In the genomic region with DNA sequence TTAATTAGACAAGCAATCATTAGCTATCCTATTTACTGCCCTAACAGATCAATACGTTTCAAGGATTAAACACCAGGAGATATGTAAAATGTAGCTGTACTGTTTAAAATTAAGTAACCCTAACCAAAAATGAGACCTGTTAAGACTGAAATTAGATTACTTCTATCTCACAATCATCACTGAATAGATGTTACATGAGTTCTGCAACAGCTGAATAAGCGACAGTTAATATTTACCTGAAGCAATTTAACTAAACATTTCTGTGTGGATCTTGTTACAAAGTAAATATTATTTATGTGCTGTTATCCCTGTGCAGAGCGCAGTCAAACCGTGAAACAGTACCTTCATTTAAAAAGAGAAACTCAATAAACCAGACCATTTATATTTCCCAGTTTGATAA, we compare ENCODE assay signal across 1 cellular context.
TF ChIP-seq lines count a peak whose summit lies in the region.

No MANE protein-coding gene starts in this region.

TF ChIP-seq in HepG2, 621 proteins besides CTCF, POLR2A, EP300 and RAD21 (continued from another document and continues in another):
- TF ChIP-seq, protein P1, sequence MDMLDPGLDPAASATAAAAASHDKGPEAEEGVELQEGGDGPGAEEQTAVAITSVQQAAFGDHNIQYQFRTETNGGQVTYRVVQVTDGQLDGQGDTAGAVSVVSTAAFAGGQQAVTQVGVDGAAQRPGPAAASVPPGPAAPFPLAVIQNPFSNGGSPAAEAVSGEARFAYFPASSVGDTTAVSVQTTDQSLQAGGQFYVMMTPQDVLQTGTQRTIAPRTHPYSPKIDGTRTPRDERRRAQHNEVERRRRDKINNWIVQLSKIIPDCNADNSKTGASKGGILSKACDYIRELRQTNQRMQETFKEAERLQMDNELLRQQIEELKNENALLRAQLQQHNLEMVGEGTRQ (IDR thresholded peaks at IDR 0.05; ENCODE audit: low read depth, low read length): no peak
- TF ChIP-seq, protein P1 (CRISPR knock-in tag; IDR thresholded peaks at IDR 0.05; ENCODE audit: borderline replicate concordance): no peak
- TF ChIP-seq ZNF580 (CRISPR knock-in tag; IDR thresholded peaks at IDR 0.05; ENCODE audit: borderline replicate concordance, low read depth): no peak
- no peak for TF ChIP-seq ZNF501 (CRISPR knock-in tag; IDR thresholded peaks at IDR 0.05)
- TF ChIP-seq, protein P2, sequence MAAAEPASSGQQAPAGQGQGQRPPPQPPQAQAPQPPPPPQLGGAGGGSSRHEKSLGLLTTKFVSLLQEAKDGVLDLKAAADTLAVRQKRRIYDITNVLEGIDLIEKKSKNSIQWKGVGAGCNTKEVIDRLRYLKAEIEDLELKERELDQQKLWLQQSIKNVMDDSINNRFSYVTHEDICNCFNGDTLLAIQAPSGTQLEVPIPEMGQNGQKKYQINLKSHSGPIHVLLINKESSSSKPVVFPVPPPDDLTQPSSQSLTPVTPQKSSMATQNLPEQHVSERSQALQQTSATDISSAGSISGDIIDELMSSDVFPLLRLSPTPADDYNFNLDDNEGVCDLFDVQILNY (CRISPR knock-in tag; conservative IDR thresholded peaks at IDR 0.05): no peak
- TF ChIP-seq MAFF (IDR thresholded peaks at IDR 0.05; ENCODE audit: low read depth, low read length): no peak
- TF ChIP-seq NFIB (CRISPR knock-in tag; IDR thresholded peaks at IDR 0.05; ENCODE audit: borderline replicate concordance): no peak
- no peak for TF ChIP-seq TMF1 (CRISPR knock-in tag; IDR thresholded peaks at IDR 0.05; ENCODE audit: low read depth)
- TF ChIP-seq KDM5B (CRISPR knock-in tag; IDR thresholded peaks at IDR 0.05; ENCODE audit: borderline replicate concordance): no peak
- no peak for TF ChIP-seq ZFP36 (IDR thresholded peaks at IDR 0.05; ENCODE audit: borderline replicate concordance, low read depth, low read length, partially characterized antibody)
- 0 out of 2 replicates have a peak, but pooled peaks have one; percentile 10 for TF ChIP-seq RARA (CRISPR knock-in tag; IDR thresholded peaks at IDR 0.05)
- TF ChIP-seq TBP (CRISPR knock-in tag; IDR thresholded peaks at IDR 0.05): no peak
- TF ChIP-seq, protein P3, sequence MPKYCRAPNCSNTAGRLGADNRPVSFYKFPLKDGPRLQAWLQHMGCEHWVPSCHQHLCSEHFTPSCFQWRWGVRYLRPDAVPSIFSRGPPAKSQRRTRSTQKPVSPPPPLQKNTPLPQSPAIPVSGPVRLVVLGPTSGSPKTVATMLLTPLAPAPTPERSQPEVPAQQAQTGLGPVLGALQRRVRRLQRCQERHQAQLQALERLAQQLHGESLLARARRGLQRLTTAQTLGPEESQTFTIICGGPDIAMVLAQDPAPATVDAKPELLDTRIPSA (CRISPR knock-in tag; IDR thresholded peaks at IDR 0.05; ENCODE audit: borderline replicate concordance): no peak
- TF ChIP-seq ZNF710 (CRISPR knock-in tag; IDR thresholded peaks at IDR 0.05; ENCODE audit: borderline replicate concordance): no peak
- peak; percentile 65 for TF ChIP-seq ZGPAT (CRISPR knock-in tag; IDR thresholded peaks at IDR 0.05)
- TF ChIP-seq TCF12 (IDR thresholded peaks at IDR 0.05): no peak
- no peak for TF ChIP-seq TCF12 (CRISPR knock-in tag; IDR thresholded peaks at IDR 0.05)
- no peak for TF ChIP-seq ZNF343 (CRISPR knock-in tag; IDR thresholded peaks at IDR 0.05)
- TF ChIP-seq ZNF451 (CRISPR knock-in tag; IDR thresholded peaks at IDR 0.05): no peak
- no peak for TF ChIP-seq ZNF333 (CRISPR knock-in tag; IDR thresholded peaks at IDR 0.05; ENCODE audit: borderline replicate concordance)
- 0 out of 2 replicates have a peak, but pooled peaks have one; percentile 32 for TF ChIP-seq NAIF1 (CRISPR knock-in tag; IDR thresholded peaks at IDR 0.05; ENCODE audit: borderline replicate concordance)
- TF ChIP-seq, protein P4, sequence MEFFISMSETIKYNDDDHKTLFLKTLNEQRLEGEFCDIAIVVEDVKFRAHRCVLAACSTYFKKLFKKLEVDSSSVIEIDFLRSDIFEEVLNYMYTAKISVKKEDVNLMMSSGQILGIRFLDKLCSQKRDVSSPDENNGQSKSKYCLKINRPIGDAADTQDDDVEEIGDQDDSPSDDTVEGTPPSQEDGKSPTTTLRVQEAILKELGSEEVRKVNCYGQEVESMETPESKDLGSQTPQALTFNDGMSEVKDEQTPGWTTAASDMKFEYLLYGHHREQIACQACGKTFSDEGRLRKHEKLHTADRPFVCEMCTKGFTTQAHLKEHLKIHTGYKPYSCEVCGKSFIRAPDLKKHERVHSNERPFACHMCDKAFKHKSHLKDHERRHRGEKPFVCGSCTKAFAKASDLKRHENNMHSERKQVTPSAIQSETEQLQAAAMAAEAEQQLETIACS (CRISPR knock-in tag; IDR thresholded peaks at IDR 0.05): no peak
- peak; percentile 80 for TF ChIP-seq MIXL1 (CRISPR knock-in tag; IDR thresholded peaks at IDR 0.05)
- TF ChIP-seq FOXJ3 (CRISPR knock-in tag; IDR thresholded peaks at IDR 0.05; ENCODE audit: borderline replicate concordance): 0 out of 2 replicates have a peak, but pooled peaks have one; percentile 56
- no peak for TF ChIP-seq ZNF296 (CRISPR knock-in tag; conservative IDR thresholded peaks at IDR 0.05)
- no peak for TF ChIP-seq ZNF362 (CRISPR knock-in tag; IDR thresholded peaks at IDR 0.05; ENCODE audit: borderline replicate concordance)
- no peak for TF ChIP-seq SRSF9 (IDR thresholded peaks at IDR 0.05; ENCODE audit: borderline replicate concordance, insufficient read depth, low read depth, low read length, poor library complexity, severe bottlenecking)
- TF ChIP-seq REPIN1 (CRISPR knock-in tag; IDR thresholded peaks at IDR 0.05; ENCODE audit: borderline replicate concordance, low read depth): no peak
- peak; percentile 85 for TF ChIP-seq HHEX (CRISPR knock-in tag; IDR thresholded peaks at IDR 0.05)
- TF ChIP-seq ZNF44 (CRISPR knock-in tag; IDR thresholded peaks at IDR 0.05): no peak
- TF ChIP-seq GZF1 (CRISPR knock-in tag; IDR thresholded peaks at IDR 0.05): no peak
- TF ChIP-seq, protein P5, sequence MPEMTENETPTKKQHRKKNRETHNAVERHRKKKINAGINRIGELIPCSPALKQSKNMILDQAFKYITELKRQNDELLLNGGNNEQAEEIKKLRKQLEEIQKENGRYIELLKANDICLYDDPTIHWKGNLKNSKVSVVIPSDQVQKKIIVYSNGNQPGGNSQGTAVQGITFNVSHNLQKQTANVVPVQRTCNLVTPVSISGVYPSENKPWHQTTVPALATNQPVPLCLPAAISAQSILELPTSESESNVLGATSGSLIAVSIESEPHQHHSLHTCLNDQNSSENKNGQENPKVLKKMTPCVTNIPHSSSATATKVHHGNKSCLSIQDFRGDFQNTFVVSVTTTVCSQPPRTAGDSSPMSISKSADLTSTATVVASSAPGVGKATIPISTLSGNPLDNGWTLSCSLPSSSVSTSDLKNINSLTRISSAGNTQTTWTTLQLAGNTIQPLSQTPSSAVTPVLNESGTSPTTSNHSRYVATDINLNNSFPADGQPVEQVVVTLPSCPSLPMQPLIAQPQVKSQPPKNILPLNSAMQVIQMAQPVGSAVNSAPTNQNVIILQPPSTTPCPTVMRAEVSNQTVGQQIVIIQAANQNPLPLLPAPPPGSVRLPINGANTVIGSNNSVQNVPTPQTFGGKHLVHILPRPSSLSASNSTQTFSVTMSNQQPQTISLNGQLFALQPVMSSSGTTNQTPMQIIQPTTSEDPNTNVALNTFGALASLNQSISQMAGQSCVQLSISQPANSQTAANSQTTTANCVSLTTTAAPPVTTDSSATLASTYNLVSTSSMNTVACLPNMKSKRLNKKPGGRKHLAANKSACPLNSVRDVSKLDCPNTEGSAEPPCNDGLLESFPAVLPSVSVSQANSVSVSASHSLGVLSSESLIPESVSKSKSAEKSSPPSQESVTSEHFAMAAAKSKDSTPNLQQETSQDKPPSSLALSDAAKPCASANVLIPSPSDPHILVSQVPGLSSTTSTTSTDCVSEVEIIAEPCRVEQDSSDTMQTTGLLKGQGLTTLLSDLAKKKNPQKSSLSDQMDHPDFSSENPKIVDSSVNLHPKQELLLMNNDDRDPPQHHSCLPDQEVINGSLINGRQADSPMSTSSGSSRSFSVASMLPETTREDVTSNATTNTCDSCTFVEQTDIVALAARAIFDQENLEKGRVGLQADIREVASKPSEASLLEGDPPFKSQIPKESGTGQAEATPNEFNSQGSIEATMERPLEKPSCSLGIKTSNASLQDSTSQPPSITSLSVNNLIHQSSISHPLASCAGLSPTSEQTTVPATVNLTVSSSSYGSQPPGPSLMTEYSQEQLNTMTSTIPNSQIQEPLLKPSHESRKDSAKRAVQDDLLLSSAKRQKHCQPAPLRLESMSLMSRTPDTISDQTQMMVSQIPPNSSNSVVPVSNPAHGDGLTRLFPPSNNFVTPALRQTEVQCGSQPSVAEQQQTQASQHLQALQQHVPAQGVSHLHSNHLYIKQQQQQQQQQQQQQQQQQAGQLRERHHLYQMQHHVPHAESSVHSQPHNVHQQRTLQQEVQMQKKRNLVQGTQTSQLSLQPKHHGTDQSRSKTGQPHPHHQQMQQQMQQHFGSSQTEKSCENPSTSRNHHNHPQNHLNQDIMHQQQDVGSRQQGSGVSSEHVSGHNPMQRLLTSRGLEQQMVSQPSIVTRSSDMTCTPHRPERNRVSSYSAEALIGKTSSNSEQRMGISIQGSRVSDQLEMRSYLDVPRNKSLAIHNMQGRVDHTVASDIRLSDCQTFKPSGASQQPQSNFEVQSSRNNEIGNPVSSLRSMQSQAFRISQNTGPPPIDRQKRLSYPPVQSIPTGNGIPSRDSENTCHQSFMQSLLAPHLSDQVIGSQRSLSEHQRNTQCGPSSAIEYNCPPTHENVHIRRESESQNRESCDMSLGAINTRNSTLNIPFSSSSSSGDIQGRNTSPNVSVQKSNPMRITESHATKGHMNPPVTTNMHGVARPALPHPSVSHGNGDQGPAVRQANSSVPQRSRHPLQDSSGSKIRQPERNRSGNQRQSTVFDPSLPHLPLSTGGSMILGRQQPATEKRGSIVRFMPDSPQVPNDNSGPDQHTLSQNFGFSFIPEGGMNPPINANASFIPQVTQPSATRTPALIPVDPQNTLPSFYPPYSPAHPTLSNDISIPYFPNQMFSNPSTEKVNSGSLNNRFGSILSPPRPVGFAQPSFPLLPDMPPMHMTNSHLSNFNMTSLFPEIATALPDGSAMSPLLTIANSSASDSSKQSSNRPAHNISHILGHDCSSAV (CRISPR knock-in tag; IDR thresholded peaks at IDR 0.05; ENCODE audit: borderline replicate concordance): no peak
- peak; percentile 94 for TF ChIP-seq SIX4 (CRISPR knock-in tag; IDR thresholded peaks at IDR 0.05)
- TF ChIP-seq MATR3 (CRISPR knock-in tag; IDR thresholded peaks at IDR 0.05): no peak
- 0 out of 2 replicates have a peak, but pooled peaks have one; percentile 54 for TF ChIP-seq NCOA2 (CRISPR knock-in tag; IDR thresholded peaks at IDR 0.05)
- TF ChIP-seq GTF3A (CRISPR knock-in tag; conservative IDR thresholded peaks at IDR 0.05): no peak
- TF ChIP-seq ETV5 (CRISPR knock-in tag; IDR thresholded peaks at IDR 0.05; ENCODE audit: borderline replicate concordance): no peak
- no peak for TF ChIP-seq PHB2 (IDR thresholded peaks at IDR 0.05; ENCODE audit: partially characterized antibody)
- TF ChIP-seq ZNF660 (CRISPR knock-in tag; IDR thresholded peaks at IDR 0.05; ENCODE audit: borderline replicate concordance, low read depth): no peak
- TF ChIP-seq, protein P6, sequence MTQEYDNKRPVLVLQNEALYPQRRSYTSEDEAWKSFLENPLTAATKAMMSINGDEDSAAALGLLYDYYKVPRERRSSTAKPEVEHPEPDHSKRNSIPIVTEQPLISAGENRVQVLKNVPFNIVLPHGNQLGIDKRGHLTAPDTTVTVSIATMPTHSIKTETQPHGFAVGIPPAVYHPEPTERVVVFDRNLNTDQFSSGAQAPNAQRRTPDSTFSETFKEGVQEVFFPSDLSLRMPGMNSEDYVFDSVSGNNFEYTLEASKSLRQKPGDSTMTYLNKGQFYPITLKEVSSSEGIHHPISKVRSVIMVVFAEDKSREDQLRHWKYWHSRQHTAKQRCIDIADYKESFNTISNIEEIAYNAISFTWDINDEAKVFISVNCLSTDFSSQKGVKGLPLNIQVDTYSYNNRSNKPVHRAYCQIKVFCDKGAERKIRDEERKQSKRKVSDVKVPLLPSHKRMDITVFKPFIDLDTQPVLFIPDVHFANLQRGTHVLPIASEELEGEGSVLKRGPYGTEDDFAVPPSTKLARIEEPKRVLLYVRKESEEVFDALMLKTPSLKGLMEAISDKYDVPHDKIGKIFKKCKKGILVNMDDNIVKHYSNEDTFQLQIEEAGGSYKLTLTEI (CRISPR knock-in tag; conservative IDR thresholded peaks at IDR 0.05): no peak
